8 cellular contexts compared by ENCODE assay signal in the genomic region with DNA sequence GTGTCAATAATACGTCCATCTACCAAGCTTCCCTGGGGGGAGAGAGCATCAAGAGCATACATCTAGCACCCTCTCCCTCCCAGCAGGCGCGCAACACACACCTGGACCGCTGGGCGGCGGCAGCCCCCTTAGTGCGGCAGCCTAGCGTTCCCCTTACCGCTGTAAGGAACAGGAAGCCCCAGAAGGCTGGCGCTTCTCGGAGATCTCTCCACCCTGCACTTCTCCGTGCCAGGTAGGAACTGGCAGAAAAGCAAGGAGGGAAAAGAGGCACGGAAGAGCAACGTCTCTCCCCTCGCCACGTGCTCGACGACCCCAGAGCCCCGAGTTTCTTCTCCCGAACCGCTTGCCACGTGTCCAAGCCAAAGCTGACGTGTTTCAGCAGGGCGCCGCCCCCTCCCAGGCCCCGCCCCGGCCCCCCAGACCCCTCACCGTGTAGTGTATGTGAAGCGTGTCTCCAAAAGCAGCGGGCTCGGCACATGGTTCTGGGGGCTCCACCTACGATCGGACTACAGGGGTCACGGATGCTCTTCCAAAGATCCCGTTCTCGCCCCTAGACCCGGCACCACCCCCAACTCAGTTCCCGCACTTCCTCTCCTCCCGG. TPM values are rescaled to one million over a fixed set of nuclear protein-coding genes. Genes with fewer than 3 reads are reported as not detected.
DNase-seq lines count a peak whose midpoint lies in the region; ATAC-seq and TF ChIP-seq lines count a peak whose summit lies in the region.

No MANE protein-coding gene starts in this region.

- H3K4me1 Mint-ChIP-seq in activated naive CD8-positive, alpha-beta T cell treated with anti-CD3 and anti-CD28 coated beads for 36 hours = peaks cover 45% of the 10 kb centered on the region

- H3K4me3 ChIP-seq in RWPE2 (ENCODE audit: severe bottlenecking) = peak overlapping the region; percentile 89
- H3K4me3 ChIP-seq in iPS-18c (ENCODE audit: insufficient read depth, low read depth, low read length) = peak overlapping the region; percentile 86

- ATAC-seq in GM18867 (IDR thresholded peaks at IDR 0.05; ENCODE audit: unreplicated experiment) = peak; percentile 73
- peak; percentile 74 for ATAC-seq in HG03139 (IDR thresholded peaks at IDR 0.05; ENCODE audit: unreplicated experiment)
- ATAC-seq in RWPE2 (ENCODE audit: low read depth) = peak; percentile 78

- DNase-seq in AG08396 (ENCODE audit: low spot score) (peak; percentile 60), RWPE2 (ENCODE audit: low spot score) (no peak), middle frontal gyrus (ENCODE audit: extremely low spot score, low spot score) (no peak)
- peak; percentile 82 for DNase-seq in activated naive CD8-positive, alpha-beta T cell treated with anti-CD3 and anti-CD28 coated beads for 36 hours
- peak; percentile 38 to 56 for DNase-seq in stimulated activated CD4-positive, alpha-beta T cell treated with anti-CD3 and anti-CD28 coated beads, Interleukin-1b, Interleukin-23, amount 100 ng/mL, for 1 hour (ENCODE audit: low read depth in 2 of 2)

- H3K4me1 ChIP-seq in RWPE2 (ENCODE audit: insufficient read depth, poor library complexity, severe bottlenecking) = no peaks in the 10 kb centered on the region

- H3K4me3 Mint-ChIP-seq in activated naive CD8-positive, alpha-beta T cell treated with anti-CD3 and anti-CD28 coated beads for 36 hours = peak overlapping the region; percentile 93

- no peaks in the 10 kb centered on the region for H3K27me3 ChIP-seq in RWPE2 (ENCODE audit: insufficient read depth, poor library complexity, severe bottlenecking)

- H3K27ac ChIP-seq in RWPE2 (ENCODE audit: poor library complexity, severe bottlenecking) = peak overlapping the region; percentile 32

- peak overlapping the region; percentile 98 for H3K27ac Mint-ChIP-seq in activated naive CD8-positive, alpha-beta T cell treated with anti-CD3 and anti-CD28 coated beads for 36 hours

- H3K36me3 Mint-ChIP-seq in activated naive CD8-positive, alpha-beta T cell treated with anti-CD3 and anti-CD28 coated beads for 36 hours = peaks cover 46% of the 10 kb centered on the region

- H3K9me3 Mint-ChIP-seq in activated naive CD8-positive, alpha-beta T cell treated with anti-CD3 and anti-CD28 coated beads for 36 hours = no peaks in the 10 kb centered on the region

- H3K9me3 ChIP-seq in RWPE2 (ENCODE audit: severe bottlenecking) (no peaks in the 10 kb centered on the region), iPS-18c (ENCODE audit: control insufficient read depth, insufficient read depth, low read length) (no peaks in the 10 kb centered on the region)

- H3K27me3 Mint-ChIP-seq in activated naive CD8-positive, alpha-beta T cell treated with anti-CD3 and anti-CD28 coated beads for 36 hours = no peaks in the 10 kb centered on the region

- peak; percentile 65 for TF ChIP-seq CTCF in RWPE2 (IDR thresholded peaks at IDR 0.05; ENCODE audit: poor library complexity, severe bottlenecking)

- peaks cover 33% of the 10 kb centered on the region for H3K36me3 ChIP-seq in RWPE2 (ENCODE audit: low read depth)

RNA-seq across cellular contexts. Expression of a gene that starts 0.6 kb away (rescaled TPM):
- total RNA-seq in activated naive CD8-positive, alpha-beta T cell treated with anti-CD3 and anti-CD28 coated beads for 36 hours = 100 to 1,000 TPM in 1 of 2 experiments, 10 to 100 TPM in 1; 97.4 to 104 TPM

RNA-seq across cellular contexts. Expression of a gene that starts 32.6 kb away (rescaled TPM):
- 10 to 100 TPM; 81.8 to 82.5 TPM for total RNA-seq in activated naive CD8-positive, alpha-beta T cell treated with anti-CD3 and anti-CD28 coated beads for 36 hours

RNA-seq across cellular contexts. Expression of a gene that starts 46.8 kb away (rescaled TPM):
- under 1 TPM; 0.24 to 0.39 TPM for total RNA-seq in activated naive CD8-positive, alpha-beta T cell treated with anti-CD3 and anti-CD28 coated beads for 36 hours

RNA-seq across cellular contexts. Expression of a gene that starts 53.4 kb away (rescaled TPM):
- not detected for total RNA-seq in activated naive CD8-positive, alpha-beta T cell treated with anti-CD3 and anti-CD28 coated beads for 36 hours

RNA-seq across cellular contexts. Expression of a gene that starts 59.0 kb away (rescaled TPM):
- 1 to 10 TPM; 2.6 to 3.1 TPM for total RNA-seq in activated naive CD8-positive, alpha-beta T cell treated with anti-CD3 and anti-CD28 coated beads for 36 hours

Comparison
In these comparisons a context has a peak if more than half of its experiments do, and no peak if none do; other contexts are left out.
1. DNase-seq: peak in AG08396 (single experiment), activated naive CD8-positive, alpha-beta T cell treated with anti-CD3 and anti-CD28 coated beads for 36 hours (single experiment) and stimulated activated CD4-positive, alpha-beta T cell treated with anti-CD3 and anti-CD28 coated beads, Interleukin-1b, Interleukin-23, amount 100 ng/mL, for 1 hour (2 of 2); none in RWPE2 (single experiment) and middle frontal gyrus (single experiment).
2. Peak in every context shown above with its lines, with median percentiles within 50 percentile points of each other: ATAC-seq.